In genomic region chr9:123418506-123418905, GRCh38 we compare ENCODE assay signal across 26 cellular contexts.
"Had no signal": no experiment of that assay in that cellular context is flagged by ENCODE, and none has a peak within 500 bp of the region (broad histone marks: within the 10 kb centered on the region; RNA-seq: fewer than 3 reads in every experiment).

No MANE protein-coding gene starts in this region.

- H3K9me3 Mint-ChIP-seq: central memory CD8-positive, alpha-beta T cell; nephron; T-helper 1 cell treated with Interleukin-12 subunit alpha and Interleukin-12 subunit beta and Interleukin-4 antibody, amounts not matched to agents 30 μg/mL and 1 μg/mL, for 36 hours had no signal

- DNase-seq: activated CD8-positive, alpha-beta memory T cell treated with anti-CD3 and anti-CD28 coated beads for 24 hours; activated CD8-positive, alpha-beta memory T cell treated with anti-CD3 and anti-CD28 coated beads, Interleukin-2, amount 50 U/mL, for 48 hours; activated effector memory CD4-positive, alpha-beta T cell treated with Interleukin-2 at 50 U/mL for 16 hours; activated T-cell treated with anti-CD3 and anti-CD28 coated beads, Interleukin-2, amount 50 U/mL, for 48 hours; anterior cingulate cortex; brain microvascular endothelial cell; erythroblast; foreskin melanocyte; glutamatergic neuron; hypothalamus; mammary epithelial cell; midbrain; stimulated activated CD4-positive, alpha-beta T cell treated with anti-CD3 and anti-CD28 coated beads, Interleukin-15, amount 100 ng/mL, for 24 hours; stimulated activated CD4-positive, alpha-beta T cell treated with anti-CD3 and anti-CD28 coated beads, Interleukin-2, amount 100 ng/mL, for 48 hours; stomach; trophoblast cell had no signal

- H3K27me3 Mint-ChIP-seq: central memory CD8-positive, alpha-beta T cell had no signal

- H3K4me3 ChIP-seq: coronary artery, prostate gland, right atrium auricular region, skin epidermis, stomach had no signal

- H3K27ac ChIP-seq: brain microvascular endothelial cell, coronary artery, prostate gland, right atrium auricular region, skin epidermis, stomach had no signal

- H3K4me1 Mint-ChIP-seq: central memory CD8-positive, alpha-beta T cell had no signal

- H3K27ac Mint-ChIP-seq: nephron; T-helper 1 cell treated with Interleukin-12 subunit alpha and Interleukin-12 subunit beta and Interleukin-4 antibody, amounts not matched to agents 30 μg/mL and 1 μg/mL, for 36 hours had no signal

- H3K4me3 Mint-ChIP-seq: central memory CD8-positive, alpha-beta T cell; nephron; T-helper 1 cell treated with Interleukin-12 subunit alpha and Interleukin-12 subunit beta and Interleukin-4 antibody, amounts not matched to agents 30 μg/mL and 1 μg/mL, for 36 hours had no signal

- FAIRE-seq: endometrium had no signal

- H3K4me1 ChIP-seq: prostate gland, right atrium auricular region, stomach had no signal

- H3K27me3 ChIP-seq: brain microvascular endothelial cell, right atrium auricular region, stomach had no signal

- H3K36me3 ChIP-seq: brain microvascular endothelial cell, prostate gland, right atrium auricular region had no signal

- H3K9me3 ChIP-seq: prostate gland, right atrium auricular region, stomach had no signal

- ATAC-seq: activated CD4-positive, CD25-positive, alpha-beta regulatory T cell treated with anti-CD3 and anti-CD28 coated beads, Interleukin-2, amount 50 U/mL, for 24 hours; left lobe of liver had no signal
